8 cellular contexts compared by ENCODE assay signal in genomic region chr11:73325036-73325981, GRCh38. TPM values are rescaled to one million over a fixed set of nuclear protein-coding genes. Genes with fewer than 3 reads are reported as not detected.
A peak's percentile ranks its signal among the peaks of the same experiment; 100 is the strongest.
DNase-seq lines count a peak whose midpoint lies in the region; FAIRE-seq and TF ChIP-seq lines count a peak whose summit lies in the region.

No MANE protein-coding gene starts in this region.

- H2AFZ ChIP-seq in GM23248, result no peak overlapping the region
- peak overlapping the region; percentile 45 for H2AFZ ChIP-seq in OCI-LY7 (ENCODE audit: low read length)
- H2AFZ ChIP-seq in mesenchymal stem cell (ENCODE audit: low read depth, low read length), result no peak overlapping the region

- H3K79me1 ChIP-seq in mesenchymal stem cell (replicated peaks; ENCODE audit: low read length, poor library complexity, severe bottlenecking), result peaks cover 14% of the 10 kb centered on the region

- FAIRE-seq in GM12892 (lab: Jason Lieb, UNC), result peak; percentile 97

- no peaks in the 10 kb centered on the region for H3K4me1 Mint-ChIP-seq in activated CD4-positive, alpha-beta T cell treated with anti-CD3 and anti-CD28 coated beads, Interleukin-2, amount 10 ng/mL, durations not matched to agents 24 days and 14 days

- peak overlapping the region; percentile 40 for H2AK5ac ChIP-seq in mesenchymal stem cell (ENCODE audit: low read length, severe bottlenecking)

- H3K4me3 Mint-ChIP-seq in activated CD4-positive, alpha-beta T cell treated with anti-CD3 and anti-CD28 coated beads, Interleukin-2, amount 10 ng/mL, durations not matched to agents 24 days and 14 days, result no peak overlapping the region

- peaks cover 47% of the 10 kb centered on the region for H3F3A ChIP-seq in GM23248 (ENCODE audit: insufficient read depth)

- no peaks in the 10 kb centered on the region for H3K9me2 ChIP-seq in GM23248 (ENCODE audit: insufficient read depth)
- H3K9me2 ChIP-seq in OCI-LY7 (ENCODE audit: insufficient read depth, low read length), result no peaks in the 10 kb centered on the region

- POLR2A ChIA-PET in OCI-LY7 (lab: Charles Lee), result interaction anchor here (0.6 kb wide), 1 partner anchor 72 kb away, joined by 3 read pairs; no protein-coding TSS in a partner anchor

- peak overlapping the region; percentile 99 for H4K91ac ChIP-seq in mesenchymal stem cell (ENCODE audit: low read length)

- H3K9me3 ChIP-seq in GM23248 (ENCODE audit: low read depth), result no peaks in the 10 kb centered on the region
- H3K9me3 ChIP-seq in OCI-LY7 (ENCODE audit: low read length), result no peaks in the 10 kb centered on the region
- H3K9me3 ChIP-seq in mesenchymal stem cell (ENCODE audit: control insufficient read depth, low read length), result no peaks in the 10 kb centered on the region

- DNase-seq in GM12892 (ENCODE audit: insufficient read length) (peak; percentile 87), GM23248 (peak; percentile 45), OCI-LY7 (ENCODE audit: low spot score) (no peak), mesenchymal stem cell (peak; percentile 83), medulla oblongata (ENCODE audit: extremely low spot score) (no peak), T1000 (lab: John Stamatoyannopoulos, UW) (no peak)
- DNase-seq in stimulated activated CD4-positive, alpha-beta T cell treated with anti-CD3 and anti-CD28 coated beads, Interleukin-4, amount 100 ng/mL, for 1 hour, result no peak
- DNase-seq in activated CD4-positive, alpha-beta T cell treated with anti-CD3 and anti-CD28 coated beads, Interleukin-2, amount 10 ng/mL, durations not matched to agents 24 days and 14 days, result no peak

- peak; percentile 79 for TF ChIP-seq POLR2A in GM12892 (IDR thresholded peaks at IDR 0.05; ENCODE audit: low read depth, low read length)

- in situ Hi-C loops in GM23248 (cut with MboI), result no loop called here

- H3K4me1 ChIP-seq in GM23248 (ENCODE audit: insufficient read depth), result peaks cover 74% of the 10 kb centered on the region
- peaks cover 39% of the 10 kb centered on the region for H3K4me1 ChIP-seq in OCI-LY7 (ENCODE audit: insufficient read depth, low read length, poor library complexity, severe bottlenecking)
- H3K4me1 ChIP-seq in mesenchymal stem cell (ENCODE audit: control insufficient read depth, insufficient read depth, low read depth, low read length), result peaks cover 76% of the 10 kb centered on the region

- H3K27ac Mint-ChIP-seq in activated CD4-positive, alpha-beta T cell treated with anti-CD3 and anti-CD28 coated beads, Interleukin-2, amount 10 ng/mL, durations not matched to agents 24 days and 14 days, result no peak overlapping the region

- peak overlapping the region; percentile 87 for H4K8ac ChIP-seq in mesenchymal stem cell (ENCODE audit: low read length)

- peak overlapping the region in 1 of 2 experiments; percentile 99 for H3K14ac ChIP-seq in mesenchymal stem cell (ENCODE audit: low read length in 2 of 2)

- peak overlapping the region; percentile 19 for H2BK5ac ChIP-seq in mesenchymal stem cell (ENCODE audit: low read depth, low read length, poor library complexity, severe bottlenecking)

- BruUV-seq in OCI-LY7 (replicated peaks; lab: Mats Ljungman, UMichigan), result no TSS peak

- H3K9ac ChIP-seq in GM23248 (peak overlapping the region; percentile 59; the same call in 1 of the 2 replicates), mesenchymal stem cell (ENCODE audit: low read length) (peak overlapping the region; percentile 83)

- H3K36me3 Mint-ChIP-seq in activated CD4-positive, alpha-beta T cell treated with anti-CD3 and anti-CD28 coated beads, Interleukin-2, amount 10 ng/mL, durations not matched to agents 24 days and 14 days (ENCODE audit: low read depth), result no peaks in the 10 kb centered on the region

- no peak for TF ChIP-seq CTCF in OCI-LY7 (conservative IDR thresholded peaks at IDR 0.05; ENCODE audit: low read length)

- H3K36me3 ChIP-seq in GM23248 (ENCODE audit: low read depth), result no peaks in the 10 kb centered on the region
- H3K36me3 ChIP-seq in OCI-LY7 (ENCODE audit: insufficient read depth, low read length), result no peaks in the 10 kb centered on the region
- peaks cover 9 to 31% of the 10 kb centered on the region in 2 experiments for H3K36me3 ChIP-seq in mesenchymal stem cell (ENCODE audit: control insufficient read depth in 1 of 2, insufficient read depth in 2 of 2, low read depth in 1 of 2, low read length in 2 of 2)

- peaks cover 2% of the 10 kb centered on the region for H3K27me3 Mint-ChIP-seq in activated CD4-positive, alpha-beta T cell treated with anti-CD3 and anti-CD28 coated beads, Interleukin-2, amount 10 ng/mL, durations not matched to agents 24 days and 14 days

- peak overlapping the region; percentile 50 to 100 for H2BK12ac ChIP-seq in mesenchymal stem cell (ENCODE audit: low read length in 2 of 2)

- peak overlapping the region; percentile 98 for H2BK15ac ChIP-seq in mesenchymal stem cell (ENCODE audit: low read depth, poor library complexity, severe bottlenecking)

- H3K79me2 ChIP-seq in GM23248 (ENCODE audit: insufficient read depth) (peaks cover 99% of the 10 kb centered on the region), OCI-LY7 (ENCODE audit: insufficient read depth, low read depth, low read length) (no peaks in the 10 kb centered on the region)

- intact Hi-C loops in OCI-LY7 (cut with micrococcal nuclease; ENCODE audit: unreplicated experiment), result no loop called here
- intact Hi-C loops in activated CD4-positive, alpha-beta T cell treated with anti-CD3 and anti-CD28 coated beads, Interleukin-2, amount 10 ng/mL, durations not matched to agents 24 days and 14 days (cut with micrococcal nuclease), result no loop called here

- H3K9me3 Mint-ChIP-seq in activated CD4-positive, alpha-beta T cell treated with anti-CD3 and anti-CD28 coated beads, Interleukin-2, amount 10 ng/mL, durations not matched to agents 24 days and 14 days, result no peaks in the 10 kb centered on the region

- H3K23ac ChIP-seq in mesenchymal stem cell (ENCODE audit: low read length in 2 of 2), result no peak overlapping the region

- H4K20me1 ChIP-seq in GM23248 (ENCODE audit: insufficient read depth), result peaks cover 7% of the 10 kb centered on the region; the same call in 1 of the 2 replicates
- H4K20me1 ChIP-seq in OCI-LY7 (ENCODE audit: insufficient read depth, low read length), result no peaks in the 10 kb centered on the region

- CTCF ChIA-PET in OCI-LY7 (lab: Charles Lee; ENCODE audit: unreplicated experiment), result no interaction called here

- no peaks in the 10 kb centered on the region for H3K27me3 ChIP-seq in GM23248 (replicated peaks; ENCODE audit: insufficient read depth)
- H3K27me3 ChIP-seq in mesenchymal stem cell (ENCODE audit: control insufficient read depth in 1 of 2, insufficient read depth in 1 of 2, low read length in 2 of 2), result no peaks in the 10 kb centered on the region

- H3K18ac ChIP-seq in mesenchymal stem cell (ENCODE audit: low read depth in 1 of 2, low read length in 2 of 2), result peak overlapping the region; percentile 74 to 99

- no peak overlapping the region for H3K4me3 ChIP-seq in GM23248
- no peak overlapping the region for H3K4me3 ChIP-seq in OCI-LY7 (ENCODE audit: low read depth, low read length, poor library complexity, severe bottlenecking)
- peak overlapping the region in 1 of 2 experiments; percentile 17 for H3K4me3 ChIP-seq in mesenchymal stem cell (ENCODE audit: insufficient read depth in 1 of 2, low read depth in 1 of 2, low read length in 2 of 2)

- H3K4ac ChIP-seq in mesenchymal stem cell (ENCODE audit: low read depth in 1 of 2, low read length in 2 of 2), result peak overlapping the region; percentile 46 to 86

- WGBS in GM23248 (ENCODE audit: low coverage in 1 of 2, low lambda C conversion rate in 2 of 2, missing lambda C conversion rate in 2 of 2), 2 experiments, result 83 to 85% methylated on average over 13 of the region's 13 CpGs
- WGBS in mesenchymal stem cell, result 28% methylated on average over 12 of the region's 13 CpGs

- H3K27ac ChIP-seq in GM23248, result peak overlapping the region; percentile 74; the same call in 1 of the 2 replicates
- no peak overlapping the region for H3K27ac ChIP-seq in OCI-LY7 (ENCODE audit: low read depth, low read length, poor library complexity, severe bottlenecking)
- H3K27ac ChIP-seq in mesenchymal stem cell (ENCODE audit: low read length, poor library complexity, severe bottlenecking), result peak overlapping the region; percentile 41

- peak overlapping the region; percentile 99 for H2BK120ac ChIP-seq in mesenchymal stem cell (ENCODE audit: low read depth, low read length)

- H3K4me2 ChIP-seq in GM23248 (ENCODE audit: unreplicated experiment), result peak overlapping the region; percentile 55
- H3K4me2 ChIP-seq in OCI-LY7 (ENCODE audit: low read length), result no peak overlapping the region
- H3K4me2 ChIP-seq in mesenchymal stem cell (ENCODE audit: low read length, poor library complexity, severe bottlenecking), result no peak overlapping the region

RNA-seq across cellular contexts. Expression of gene ARHGEF17, which starts 17.2 kb away (rescaled TPM):
- 8.9 TPM for polyA plus RNA-seq in GM12892 (2012; ENCODE audit: missing spikeins)
- 23.5 and 24.2 TPM in 2 replicates for total RNA-seq in GM23248 (2014; rRNA removed; shearing (Covaris generic))
- polyA plus RNA-seq in GM23248 (2016; fragmentation: Nextera tagmentation; extraction: Ambion mirVana), result 15.3 and 16.5 TPM in 2 replicates
- 0.19 and 0.21 TPM in 2 replicates for total RNA-seq in OCI-LY7 (2014; rRNA removed; shearing (Covaris generic))
- total RNA-seq in OCI-LY7 (2022), result 0.57 and 1.4 TPM in 2 replicates
- polyA plus RNA-seq in mesenchymal stem cell (2013, experiment 1 of 2), result 69.6 TPM
- 65.7 TPM for polyA plus RNA-seq in mesenchymal stem cell (2013, experiment 2 of 2)
- total RNA-seq in activated CD4-positive, alpha-beta T cell treated with anti-CD3 and anti-CD28 coated beads, Interleukin-2, amount 10 ng/mL, durations not matched to agents 24 days and 14 days, result 0.05 TPM in 1 of 2 replicates, not detected in the other

RNA-seq across cellular contexts. Expression of gene RELT, which starts 50.9 kb away (rescaled TPM):
- 12.6 TPM for polyA plus RNA-seq in GM12892 (2012; ENCODE audit: missing spikeins)
- total RNA-seq in GM23248 (2014; rRNA removed; shearing (Covaris generic)), result 7.1 and 8.2 TPM in 2 replicates
- 2.8 and 2.9 TPM in 2 replicates for polyA plus RNA-seq in GM23248 (2016; fragmentation: Nextera tagmentation; extraction: Ambion mirVana)
- 16.6 and 21.5 TPM in 2 replicates for total RNA-seq in OCI-LY7 (2014; rRNA removed; shearing (Covaris generic))
- 24.7 and 30.8 TPM in 2 replicates for total RNA-seq in OCI-LY7 (2022)
- 2.6 TPM for polyA plus RNA-seq in mesenchymal stem cell (2013, experiment 1 of 2)
- polyA plus RNA-seq in mesenchymal stem cell (2013, experiment 2 of 2), result 3.0 TPM
- total RNA-seq in activated CD4-positive, alpha-beta T cell treated with anti-CD3 and anti-CD28 coated beads, Interleukin-2, amount 10 ng/mL, durations not matched to agents 24 days and 14 days, result 35.0 and 38.5 TPM in 2 replicates

RNA-seq across cellular contexts. Expression of gene P2RY6, which starts 53.2 kb away (rescaled TPM):
- 0.13 TPM for polyA plus RNA-seq in GM12892 (2012; ENCODE audit: missing spikeins)
- 0.76 TPM in 1 of 2 replicates, not detected in the other for total RNA-seq in GM23248 (2014; rRNA removed; shearing (Covaris generic))
- polyA plus RNA-seq in GM23248 (2016; fragmentation: Nextera tagmentation; extraction: Ambion mirVana), result 0.99 and 1.5 TPM in 2 replicates
- not detected in 2 replicates for total RNA-seq in OCI-LY7 (2014; rRNA removed; shearing (Covaris generic))
- not detected in 2 replicates for total RNA-seq in OCI-LY7 (2022)
- 0.35 TPM for polyA plus RNA-seq in mesenchymal stem cell (2013, experiment 1 of 2)
- polyA plus RNA-seq in mesenchymal stem cell (2013, experiment 2 of 2), result 0.21 TPM
- not detected in 2 replicates for total RNA-seq in activated CD4-positive, alpha-beta T cell treated with anti-CD3 and anti-CD28 coated beads, Interleukin-2, amount 10 ng/mL, durations not matched to agents 24 days and 14 days

Comparison
In these comparisons a context has a peak if more than half of its experiments do, and no peak if none do; other contexts are left out.
1. DNase-seq: peak in GM12892 (single experiment), GM23248 (single experiment) and mesenchymal stem cell (single experiment); none in OCI-LY7 (single experiment), medulla oblongata (single experiment), stimulated activated CD4-positive, alpha-beta T cell treated with anti-CD3 and anti-CD28 coated beads, Interleukin-4, amount 100 ng/mL, for 1 hour (single experiment), activated CD4-positive, alpha-beta T cell treated with anti-CD3 and anti-CD28 coated beads, Interleukin-2, amount 10 ng/mL, durations not matched to agents 24 days and 14 days (single experiment) and T1000 (single experiment).
2. RNA of gene ARHGEF17, which starts 17.2 kb away (total RNA-seq): 23.5 to 24.2 TPM in GM23248; 0.19 to 1.4 TPM in OCI-LY7 and 0.05 TPM in activated CD4-positive, alpha-beta T cell treated with anti-CD3 and anti-CD28 coated beads, Interleukin-2, amount 10 ng/mL, durations not matched to agents 24 days and 14 days; every median in the first group is over 10 times any median in the second.